In the genomic region with DNA sequence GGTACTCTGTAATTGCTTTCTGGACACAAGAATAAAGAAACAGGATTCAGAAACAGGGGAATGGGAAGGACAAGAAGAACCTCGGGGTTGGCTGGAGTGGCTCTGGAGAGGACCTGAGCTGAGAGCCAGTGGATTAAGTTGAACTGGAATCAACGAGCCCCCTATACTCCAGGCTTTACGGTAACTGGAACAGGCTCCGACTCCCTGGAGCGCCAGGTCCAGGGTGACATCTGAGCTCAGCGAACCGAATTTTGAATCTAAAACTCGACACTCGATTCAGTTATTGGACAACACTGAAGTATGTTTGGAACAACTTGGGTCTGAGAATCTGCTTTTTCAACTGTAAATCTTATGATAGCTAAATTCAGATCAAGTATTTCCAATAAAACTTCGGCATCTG, we compare ENCODE assay signal across 24 cellular contexts. TPM values are rescaled to one million over a fixed set of nuclear protein-coding genes. Genes with fewer than 3 reads are reported as not detected.
DNase-seq lines count a peak whose midpoint lies in the region; TF ChIP-seq lines count a peak whose summit lies in the region.
"Had no signal": no experiment of that assay in that cellular context is flagged by ENCODE, and none has a peak within 500 bp of the region (broad histone marks: within the 10 kb centered on the region; RNA-seq: fewer than 3 reads in every experiment).

No MANE protein-coding gene starts in this region.

- H3K27me3 ChIP-seq in hepatocyte (peaks cover 38% of the 10 kb centered on the region), suprapubic skin (peaks cover 81% of the 10 kb centered on the region), ascending aorta (no peaks in the 10 kb centered on the region)
- H3K27me3 ChIP-seq: BLaER1 had no signal

- no peaks in the 10 kb centered on the region for H3K9me2 ChIP-seq in hepatocyte (replicated peaks; ENCODE audit: insufficient read depth)

- H3K9me3 ChIP-seq in hepatocyte (ENCODE audit: low read depth), result no peaks in the 10 kb centered on the region
- no peaks in the 10 kb centered on the region for H3K9me3 ChIP-seq in suprapubic skin
- no peaks in the 10 kb centered on the region for H3K9me3 ChIP-seq in ascending aorta

- TF ChIP-seq CTCF in hepatocyte (IDR thresholded peaks at IDR 0.05; ENCODE audit: poor library complexity) (no peak), suprapubic skin (IDR thresholded peaks at IDR 0.05) (no peak), ascending aorta (IDR thresholded peaks at IDR 0.05) (no peak)

- H4K20me1 ChIP-seq in hepatocyte (ENCODE audit: insufficient read depth, poor library complexity, severe bottlenecking), result no peaks in the 10 kb centered on the region
- H4K20me1 ChIP-seq: BLaER1 had no signal

- H3K4me1 ChIP-seq in hepatocyte (ENCODE audit: insufficient read depth), result no peaks in the 10 kb centered on the region
- no peaks in the 10 kb centered on the region for H3K4me1 ChIP-seq in suprapubic skin
- no peaks in the 10 kb centered on the region for H3K4me1 ChIP-seq in ascending aorta
- H3K4me1 ChIP-seq: tibial artery had no signal

- no peak overlapping the region for H3K4me3 ChIP-seq in hepatocyte
- H3K4me3 ChIP-seq in suprapubic skin, result no peak overlapping the region
- no peak overlapping the region for H3K4me3 ChIP-seq in ascending aorta
- H3K4me3 ChIP-seq: BLaER1, lung, tibial artery had no signal

- no peak for TF ChIP-seq POLR2A in suprapubic skin (IDR thresholded peaks at IDR 0.05)

- DNase-seq in NCI-H2171 treated with DMSO at 0.1 percent for 48 hours (lab: John Stamatoyannopoulos, UW) (peak; percentile 21), NCI-H2171 (lab: John Stamatoyannopoulos, UW) (no peak), RKO (ENCODE audit: low spot score) (peak; percentile 15), hepatocyte (ENCODE audit: low spot score) (no peak), suprapubic skin (ENCODE audit: low spot score in 2 of 2) (peak; percentile 7 to 15), medulla oblongata (ENCODE audit: extremely low spot score) (no peak), substantia nigra (lab: John Stamatoyannopoulos, UW) (no peak), ascending aorta (ENCODE audit: low spot score in 2 of 2) (no peak)
- DNase-seq: 8988T; activated CD4-positive, alpha-beta T cell treated with anti-CD3 and anti-CD28 coated beads, Interleukin-2, amount 10 ng/mL, durations not matched to agents 7 days and 5 days; activated naive CD4-positive, alpha-beta T cell treated with Interleukin-2 at 50 U/mL for 16 hours; immature natural killer cell; NCI-H146; NCI-H2227 treated with DMSO at 0.1 percent for 48 hours; NCI-H82; right cardiac atrium; RPMI8226 had no signal

- intact Hi-C loops in ascending aorta (cut with DNase I), result no loop called here

- 17% methylated on average over 10 of the region's 10 CpGs for WGBS in hepatocyte (ENCODE audit: low lambda C conversion rate, missing lambda C conversion rate)
- WGBS in suprapubic skin, result 15% methylated on average over 10 of the region's 10 CpGs

- peak overlapping the region; percentile 30 for H3K4me2 ChIP-seq in hepatocyte
- H3K4me2 ChIP-seq: BLaER1 had no signal

- no peak for TF ChIP-seq EP300 in suprapubic skin (IDR thresholded peaks at IDR 0.05)

- H3K27ac ChIP-seq in hepatocyte (no peak overlapping the region), suprapubic skin (no peak overlapping the region), substantia nigra (ENCODE audit: low read depth, low read length, poor library complexity, severe bottlenecking) (no peak overlapping the region), ascending aorta (no peak overlapping the region)
- H3K27ac ChIP-seq: BLaER1, tibial artery had no signal

- no peak overlapping the region for H2AFZ ChIP-seq in hepatocyte

- H3K36me3 ChIP-seq in hepatocyte (replicated peaks; ENCODE audit: insufficient read depth, low read depth), result no peaks in the 10 kb centered on the region
- no peaks in the 10 kb centered on the region for H3K36me3 ChIP-seq in suprapubic skin
- no peaks in the 10 kb centered on the region for H3K36me3 ChIP-seq in ascending aorta
- H3K36me3 ChIP-seq: BLaER1, tibial artery had no signal

- H3K79me2 ChIP-seq in hepatocyte, result no peaks in the 10 kb centered on the region

RNA-seq across cellular contexts. Expression of a gene that starts 23.9 kb away (rescaled TPM):
- total RNA-seq in hepatocyte, result not detected in 2 replicates
- polyA plus RNA-seq in hepatocyte, result not detected in 2 replicates
- not detected for total RNA-seq in suprapubic skin
- total RNA-seq in ascending aorta, result not detected
- total RNA-seq: activated CD4-positive, alpha-beta T cell treated with anti-CD3 and anti-CD28 coated beads, Interleukin-2, amount 10 ng/mL, durations not matched to agents 7 days and 5 days; aorta; G401; lung; omental fat pad; right cardiac atrium; T-cell had no signal
- polyA plus RNA-seq: aorta, immature natural killer cell, lung, right cardiac atrium had no signal

Comparison
In these comparisons a context has a peak if more than half of its experiments do, and no peak if none do; other contexts are left out.
1. DNase-seq: peak in NCI-H2171 treated with DMSO at 0.1 percent for 48 hours (single experiment), RKO (single experiment) and suprapubic skin (2 of 2); none in NCI-H2171 (single experiment), hepatocyte (single experiment), medulla oblongata (single experiment), substantia nigra (0 of 49) and ascending aorta (0 of 2).